2 cellular contexts compared by ENCODE assay signal in the genomic region with DNA sequence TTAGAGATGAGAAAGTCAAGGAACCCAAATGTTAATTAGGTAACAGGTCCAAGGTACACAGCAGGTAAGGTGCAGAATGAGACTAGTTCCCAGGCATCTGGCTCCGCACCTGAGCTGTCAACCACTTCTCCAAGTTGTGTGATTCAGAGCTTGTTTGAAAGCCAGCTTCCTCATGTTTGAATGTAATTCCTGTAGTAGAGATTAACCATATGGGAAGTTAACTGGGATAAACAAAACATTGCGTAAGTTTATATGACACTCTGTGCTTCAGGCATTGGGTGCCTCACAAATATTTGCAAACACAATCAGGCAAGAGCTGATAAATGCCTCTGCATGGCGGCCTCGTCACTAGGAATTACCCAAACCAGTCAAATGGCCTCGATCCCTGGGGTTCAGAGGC.
TF ChIP-seq lines count a peak whose summit lies in the region.

No MANE protein-coding gene starts in this region.

TF ChIP-seq in IMR-90, 13 proteins besides CTCF, POLR2A, EP300 and RAD21:
- TF ChIP-seq MAZ (IDR thresholded peaks at IDR 0.05; ENCODE audit: borderline replicate concordance, low read depth, low read length) = no peak
- TF ChIP-seq, protein P1, sequence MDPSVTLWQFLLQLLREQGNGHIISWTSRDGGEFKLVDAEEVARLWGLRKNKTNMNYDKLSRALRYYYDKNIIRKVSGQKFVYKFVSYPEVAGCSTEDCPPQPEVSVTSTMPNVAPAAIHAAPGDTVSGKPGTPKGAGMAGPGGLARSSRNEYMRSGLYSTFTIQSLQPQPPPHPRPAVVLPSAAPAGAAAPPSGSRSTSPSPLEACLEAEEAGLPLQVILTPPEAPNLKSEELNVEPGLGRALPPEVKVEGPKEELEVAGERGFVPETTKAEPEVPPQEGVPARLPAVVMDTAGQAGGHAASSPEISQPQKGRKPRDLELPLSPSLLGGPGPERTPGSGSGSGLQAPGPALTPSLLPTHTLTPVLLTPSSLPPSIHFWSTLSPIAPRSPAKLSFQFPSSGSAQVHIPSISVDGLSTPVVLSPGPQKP (IDR thresholded peaks at IDR 0.05; ENCODE audit: borderline replicate concordance, low read depth, low read length) = no peak
- no peak for TF ChIP-seq MAFK (IDR thresholded peaks at IDR 0.05; ENCODE audit: low read depth, low read length)
- TF ChIP-seq NFE2L2 (IDR thresholded peaks at IDR 0.05; ENCODE audit: low read depth, low read length) = no peak
- TF ChIP-seq MXI1 (IDR thresholded peaks at IDR 0.05; ENCODE audit: borderline replicate concordance, low read depth, low read length) = 0 out of 2 replicates have a peak, but pooled peaks have one; percentile 15
- TF ChIP-seq, protein P2, sequence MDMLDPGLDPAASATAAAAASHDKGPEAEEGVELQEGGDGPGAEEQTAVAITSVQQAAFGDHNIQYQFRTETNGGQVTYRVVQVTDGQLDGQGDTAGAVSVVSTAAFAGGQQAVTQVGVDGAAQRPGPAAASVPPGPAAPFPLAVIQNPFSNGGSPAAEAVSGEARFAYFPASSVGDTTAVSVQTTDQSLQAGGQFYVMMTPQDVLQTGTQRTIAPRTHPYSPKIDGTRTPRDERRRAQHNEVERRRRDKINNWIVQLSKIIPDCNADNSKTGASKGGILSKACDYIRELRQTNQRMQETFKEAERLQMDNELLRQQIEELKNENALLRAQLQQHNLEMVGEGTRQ (IDR thresholded peaks at IDR 0.05; ENCODE audit: low read depth, low read length) = no peak
- TF ChIP-seq CHD1 (IDR thresholded peaks at IDR 0.05; ENCODE audit: low read depth, low read length) = no peak
- TF ChIP-seq RFX5 (IDR thresholded peaks at IDR 0.05; ENCODE audit: low read depth, low read length) = no peak
- no peak for TF ChIP-seq SMC3 (IDR thresholded peaks at IDR 0.05; ENCODE audit: low read depth, low read length)
- no peak for TF ChIP-seq RCOR1 (IDR thresholded peaks at IDR 0.05; ENCODE audit: insufficient replicate concordance, low read length)
- TF ChIP-seq BHLHE40 (IDR thresholded peaks at IDR 0.05; ENCODE audit: low read depth, low read length) = no peak
- no peak for TF ChIP-seq FOS (IDR thresholded peaks at IDR 0.05; ENCODE audit: low read depth, low read length)
- TF ChIP-seq CEBPB (IDR thresholded peaks at IDR 0.05; ENCODE audit: low read depth, low read length) = peak; percentile 75
TF ChIP-seq in IMR-90: peak in this region for 2.

TF ChIP-seq in HepG2, 621 proteins besides CTCF, POLR2A, EP300 and RAD21:
- TF ChIP-seq, protein P3, sequence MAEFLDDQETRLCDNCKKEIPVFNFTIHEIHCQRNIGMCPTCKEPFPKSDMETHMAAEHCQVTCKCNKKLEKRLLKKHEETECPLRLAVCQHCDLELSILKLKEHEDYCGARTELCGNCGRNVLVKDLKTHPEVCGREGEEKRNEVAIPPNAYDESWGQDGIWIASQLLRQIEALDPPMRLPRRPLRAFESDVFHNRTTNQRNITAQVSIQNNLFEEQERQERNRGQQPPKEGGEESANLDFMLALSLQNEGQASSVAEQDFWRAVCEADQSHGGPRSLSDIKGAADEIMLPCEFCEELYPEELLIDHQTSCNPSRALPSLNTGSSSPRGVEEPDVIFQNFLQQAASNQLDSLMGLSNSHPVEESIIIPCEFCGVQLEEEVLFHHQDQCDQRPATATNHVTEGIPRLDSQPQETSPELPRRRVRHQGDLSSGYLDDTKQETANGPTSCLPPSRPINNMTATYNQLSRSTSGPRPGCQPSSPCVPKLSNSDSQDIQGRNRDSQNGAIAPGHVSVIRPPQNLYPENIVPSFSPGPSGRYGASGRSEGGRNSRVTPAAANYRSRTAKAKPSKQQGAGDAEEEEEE (CRISPR knock-in tag; IDR thresholded peaks at IDR 0.05; ENCODE audit: borderline replicate concordance) = no peak
- TF ChIP-seq ZNF10 (CRISPR knock-in tag; IDR thresholded peaks at IDR 0.05; ENCODE audit: borderline replicate concordance, low read depth) = no peak
- TF ChIP-seq CEBPG (CRISPR knock-in tag; IDR thresholded peaks at IDR 0.05) = peak; percentile 23; the same call in 1 of the 2 replicates
- TF ChIP-seq, protein P4, sequence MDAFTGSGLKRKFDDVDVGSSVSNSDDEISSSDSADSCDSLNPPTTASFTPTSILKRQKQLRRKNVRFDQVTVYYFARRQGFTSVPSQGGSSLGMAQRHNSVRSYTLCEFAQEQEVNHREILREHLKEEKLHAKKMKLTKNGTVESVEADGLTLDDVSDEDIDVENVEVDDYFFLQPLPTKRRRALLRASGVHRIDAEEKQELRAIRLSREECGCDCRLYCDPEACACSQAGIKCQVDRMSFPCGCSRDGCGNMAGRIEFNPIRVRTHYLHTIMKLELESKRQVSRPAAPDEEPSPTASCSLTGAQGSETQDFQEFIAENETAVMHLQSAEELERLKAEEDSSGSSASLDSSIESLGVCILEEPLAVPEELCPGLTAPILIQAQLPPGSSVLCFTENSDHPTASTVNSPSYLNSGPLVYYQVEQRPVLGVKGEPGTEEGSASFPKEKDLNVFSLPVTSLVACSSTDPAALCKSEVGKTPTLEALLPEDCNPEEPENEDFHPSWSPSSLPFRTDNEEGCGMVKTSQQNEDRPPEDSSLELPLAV (CRISPR knock-in tag; conservative IDR thresholded peaks at IDR 0.05; ENCODE audit: low read depth) = no peak
- TF ChIP-seq MTF2 (CRISPR knock-in tag; IDR thresholded peaks at IDR 0.05; ENCODE audit: borderline replicate concordance) = no peak
- peak; percentile 73 for TF ChIP-seq CEBPB (IDR thresholded peaks at IDR 0.05; ENCODE audit: borderline replicate concordance, low read depth, low read length)
